Comparison of ENCODE assay signal across 18 cellular contexts in the genomic region with DNA sequence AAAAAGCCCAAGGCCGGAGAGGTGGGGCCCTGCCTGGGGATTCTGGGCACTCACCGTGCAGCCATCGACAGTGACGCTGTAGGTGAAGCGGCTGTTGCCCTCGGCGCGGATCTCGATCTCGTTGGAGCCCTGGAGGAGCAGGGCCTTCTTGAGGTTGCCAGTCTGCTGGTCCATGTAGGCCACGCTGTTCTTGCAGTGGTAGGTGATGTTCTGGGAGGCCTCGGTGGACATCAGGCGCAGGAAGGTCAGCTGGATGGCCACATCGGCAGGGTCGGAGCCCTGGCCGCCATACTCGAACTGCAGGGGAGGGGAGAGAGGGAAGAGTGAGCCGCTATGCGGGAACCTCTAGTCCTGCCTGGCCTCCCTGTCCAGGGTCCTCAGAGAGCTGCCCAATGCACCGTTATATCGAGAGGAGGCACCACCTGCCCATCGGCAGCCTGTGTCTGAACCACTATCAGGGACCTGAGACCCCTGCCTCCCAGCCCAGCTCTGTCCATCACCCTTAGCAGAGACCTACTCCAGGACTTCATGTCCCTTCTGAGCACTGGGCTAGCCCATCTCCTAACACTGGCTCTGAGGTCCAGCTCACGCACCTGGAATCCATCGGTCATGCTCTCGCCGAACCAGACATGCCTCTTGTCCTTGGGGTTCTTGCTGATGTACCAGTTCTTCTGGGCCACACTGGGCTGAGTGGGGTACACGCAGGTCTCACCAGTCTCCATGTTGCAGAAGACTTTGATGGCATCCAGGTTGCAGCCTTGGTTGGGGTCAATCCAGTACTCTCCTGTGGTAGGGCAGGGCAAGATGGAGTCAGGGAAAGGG. TPM values are rescaled to one million over a fixed set of nuclear protein-coding genes. Genes with fewer than 3 reads are reported as not detected.
DNase-seq lines count a peak whose midpoint lies in the region; ATAC-seq and TF ChIP-seq lines count a peak whose summit lies in the region.
"Had no signal": no experiment of that assay in that cellular context is flagged by ENCODE, and none has a peak within 500 bp of the region (broad histone marks: within the 10 kb centered on the region; RNA-seq: fewer than 3 reads in every experiment).

No MANE protein-coding gene starts in this region.

- H3K4me3 Mint-ChIP-seq in mesothelial cell of epicardium = no peak overlapping the region
- H3K4me3 Mint-ChIP-seq: activated CD4-positive, alpha-beta T cell treated with anti-CD3 and anti-CD28 coated beads, Interleukin-2, amount 10 ng/mL, durations not matched to agents 24 days and 14 days; activated naive CD4-positive, alpha-beta T cell treated with anti-CD3 and anti-CD28 coated beads, Interleukin-2, amount 10 ng/mL, durations not matched to agents 7 days and 5 days; brain had no signal

- intact Hi-C loops in transverse colon (cut with DNase I; ENCODE audit: low total_unique reads) = no loop called here

- no peak for DNase-seq in HL-60 (ENCODE audit: low read depth in 1 of 2, low spot score in 1 of 2)
- DNase-seq in cardiac fibroblast (ENCODE audit: low read depth in 2 of 2) = peak; percentile 47 to 58
- DNase-seq in mesothelial cell of epicardium (ENCODE audit: low spot score in 2 of 2, unreplicated experiment in 2 of 2) = no peak
- DNase-seq in transverse colon = no peak
- DNase-seq in cerebellum (ENCODE audit: low spot score) = no peak
- no peak for DNase-seq in DMS153 treated with DMSO at 0.1 percent for 48 hours (lab: John Stamatoyannopoulos, UW; ENCODE audit: unreplicated experiment)
- DNase-seq: activated CD4-positive, alpha-beta T cell treated with anti-CD3 and anti-CD28 coated beads, Interleukin-2, amount 10 ng/mL, durations not matched to agents 24 days and 14 days; activated naive CD4-positive, alpha-beta T cell treated with anti-CD3 and anti-CD28 coated beads, Interleukin-2, amount 10 ng/mL, durations not matched to agents 7 days and 5 days; C1 segment of cervical spinal cord; HCEC 1CT; left colon; NCI-H526; stimulated activated naive CD8-positive, alpha-beta T cell treated with anti-CD3 and anti-CD28 coated beads, Interleukin-15, Interleukin-2, amounts not matched to agents 100 U/mL and 50 U/mL, for 24 hours had no signal

- H3K4me1 Mint-ChIP-seq in mesothelial cell of epicardium = peaks cover 40% of the 10 kb centered on the region

- H3K27me3 Mint-ChIP-seq in mesothelial cell of epicardium (ENCODE audit: low read depth) = no peaks in the 10 kb centered on the region
- H3K27me3 Mint-ChIP-seq: activated CD4-positive, alpha-beta T cell treated with anti-CD3 and anti-CD28 coated beads, Interleukin-2, amount 10 ng/mL, durations not matched to agents 24 days and 14 days; brain; IgD-negative memory B cell had no signal

- TF ChIP-seq EP300 in transverse colon (IDR thresholded peaks at IDR 0.05; ENCODE audit: low read depth) = no peak

- H3K9me3 ChIP-seq in transverse colon = no peaks in the 10 kb centered on the region

- in situ Hi-C loops in transverse colon (cut with MboI; ENCODE audit: low pct_ligation_motif_present in 1 of 4, low pct_unique_long_range_greater_than_20kb in 1 of 4, low sequenced_read_pairs in 3 of 4) = no loop called here

- H3K36me3 ChIP-seq in transverse colon = peaks cover 0 to 11% (median 0%) of the 10 kb centered on the region in 4 donors

- H3K27ac ChIP-seq in HL-60 (replicated peaks) (peak overlapping the region; percentile 94), transverse colon (peak overlapping the region in 3 of 4 donors; percentile 10 to 83 (median 74))

- H3K27ac Mint-ChIP-seq in mesothelial cell of epicardium = peak overlapping the region; percentile 93
- H3K27ac Mint-ChIP-seq: activated CD4-positive, alpha-beta T cell treated with anti-CD3 and anti-CD28 coated beads, Interleukin-2, amount 10 ng/mL, durations not matched to agents 24 days and 14 days; activated naive CD4-positive, alpha-beta T cell treated with anti-CD3 and anti-CD28 coated beads, Interleukin-2, amount 10 ng/mL, durations not matched to agents 7 days and 5 days; progenitor cell of endocrine pancreas had no signal

- H3K9me3 Mint-ChIP-seq in mesothelial cell of epicardium = no peaks in the 10 kb centered on the region
- H3K9me3 Mint-ChIP-seq: activated CD4-positive, alpha-beta T cell treated with anti-CD3 and anti-CD28 coated beads, Interleukin-2, amount 10 ng/mL, durations not matched to agents 24 days and 14 days; activated naive CD4-positive, alpha-beta T cell treated with anti-CD3 and anti-CD28 coated beads, Interleukin-2, amount 10 ng/mL, durations not matched to agents 7 days and 5 days; brain; IgD-negative memory B cell had no signal

- 92% methylated on average over 27 of the region's 27 CpGs; no CpG with 5 or more reads in 1 of the 2 donors for WGBS in transverse colon (ENCODE audit: low coverage in 1 of 2), 2 donors

- H3K36me3 Mint-ChIP-seq in mesothelial cell of epicardium = peaks cover 23% of the 10 kb centered on the region
- H3K36me3 Mint-ChIP-seq: activated naive CD4-positive, alpha-beta T cell treated with anti-CD3 and anti-CD28 coated beads, Interleukin-2, amount 10 ng/mL, durations not matched to agents 7 days and 5 days; IgD-negative memory B cell had no signal

- no peak for TF ChIP-seq POLR2A in transverse colon (IDR thresholded peaks at IDR 0.05)

- H3K4me3 ChIP-seq in HL-60 (replicated peaks; ENCODE audit: insufficient read depth, low read length) = no peak overlapping the region
- peak overlapping the region in 1 of 2 donors; percentile 3 for H3K4me3 ChIP-seq in cardiac fibroblast (replicated peaks in 1 of 2; ENCODE audit: low read depth in 2 of 2, low read length in 2 of 2)
- H3K4me3 ChIP-seq in transverse colon = no peak overlapping the region

- TF ChIP-seq CTCF in HL-60 (IDR thresholded peaks at IDR 0.05; ENCODE audit: insufficient read depth, low read length) = no peak
- TF ChIP-seq CTCF in cardiac fibroblast (IDR thresholded peaks at IDR 0.05; ENCODE audit: low read depth, low read length) = no peak
- no peak for TF ChIP-seq CTCF in mesothelial cell of epicardium (IDR thresholded peaks at IDR 0.05; ENCODE audit: unreplicated experiment)
- TF ChIP-seq CTCF in transverse colon (IDR thresholded peaks at IDR 0.05) = no peak

- no peak for ATAC-seq in HG03108 (IDR thresholded peaks at IDR 0.05; ENCODE audit: unreplicated experiment)
- ATAC-seq: left colon; stimulated activated naive CD8-positive, alpha-beta T cell treated with anti-CD3 and anti-CD28 coated beads, Interleukin-15, Interleukin-2, amounts not matched to agents 100 U/mL and 50 U/mL, for 24 hours had no signal

- H3K27me3 ChIP-seq in HL-60 (ENCODE audit: insufficient read depth, poor library complexity, severe bottlenecking) = no peaks in the 10 kb centered on the region
- no peaks in the 10 kb centered on the region for H3K27me3 ChIP-seq in transverse colon

- H3K4me1 ChIP-seq in transverse colon = peaks cover 0 to 20% (median 6%) of the 10 kb centered on the region in 4 donors

RNA-seq across cellular contexts. Expression of gene COL1A1, which starts 15.5 kb away (rescaled TPM):
- total RNA-seq in mesothelial cell of epicardium (3,780 to 4,004 TPM (median 3,972 TPM) in 3 replicates), transverse colon (100 to 1,000 TPM in 2 of 4 donors, 10 to 100 TPM in 2; 13.0 to 210 (median 79.8) TPM), cerebellum (61.2 TPM)

RNA-seq across cellular contexts. Expression of gene SGCA, which starts 20.1 kb away (rescaled TPM):
- total RNA-seq in mesothelial cell of epicardium = not detected in 3 replicates
- 10 to 100 TPM in 1 of 4 donors, 1 to 10 TPM in 3; 3.7 to 65.3 (median 7.6) TPM for total RNA-seq in transverse colon
- total RNA-seq in cerebellum = not detected
- total RNA-seq: progenitor cell of endocrine pancreas, SK-MEL-5 had no signal

RNA-seq across cellular contexts. Expression of gene PPP1R9B, which starts 35.5 kb away (rescaled TPM):
- total RNA-seq in mesothelial cell of epicardium = 56.4 to 58.6 TPM (median 56.6 TPM) in 3 replicates
- 10 to 100 TPM; 19.0 to 29.9 (median 27.7) TPM for total RNA-seq in transverse colon
- 29.1 TPM for total RNA-seq in cerebellum

RNA-seq across cellular contexts. Expression of gene SAMD14, which starts 56.0 kb away (rescaled TPM):
- total RNA-seq in mesothelial cell of epicardium (17.3 to 20.0 TPM (median 19.4 TPM) in 3 replicates), transverse colon (1 to 10 TPM in 1 of 4 donors, under 1 TPM in 2, not detected in 1; 0.14 to 1.8 (median 0.32) TPM), cerebellum (26.2 TPM)

Comparison
In these comparisons a context has a peak if more than half of its experiments do, and no peak if none do; other contexts are left out.
1. DNase-seq: peak in cardiac fibroblast (2 of 2); none in HL-60 (0 of 2), mesothelial cell of epicardium (0 of 2), transverse colon (single experiment), cerebellum (single experiment) and DMS153 treated with DMSO at 0.1 percent for 48 hours (single experiment).
2. RNA of gene COL1A1, which starts 15.5 kb away (total RNA-seq): 3,780 to 4,004 TPM in mesothelial cell of epicardium; 13.0 to 210 TPM in transverse colon and 61.2 TPM in cerebellum (single experiment); every median in the first group is over 10 times any median in the second.